ENCODE assay signal across 8 cellular contexts in genomic region chr17:29178750-29179231, GRCh38. TPM values are rescaled to one million over a fixed set of nuclear protein-coding genes. Genes with fewer than 3 reads are reported as not detected.
DNase-seq lines count a peak whose midpoint lies in the region; ATAC-seq, FAIRE-seq and TF ChIP-seq lines count a peak whose summit lies in the region.

No MANE protein-coding gene starts in this region.

- H3K9me3 ChIP-seq in K562 (replicated peaks; ENCODE audit: control insufficient read depth, insufficient read depth, low read depth, low read length) (no peaks in the 10 kb centered on the region), right lobe of liver (no peaks in the 10 kb centered on the region), testis (no peaks in the 10 kb centered on the region)

- TF ChIP-seq EP300 in K562 (IDR thresholded peaks at IDR 0.05; ENCODE audit: low read length), result no peak

- TF ChIP-seq CTCF in K562 (IDR thresholded peaks at IDR 0.05 in 2 of 3, conservative IDR thresholded peaks at IDR 0.05 in 1 of 3; ENCODE audit: insufficient read depth in 2 of 3, low read depth in 1 of 3, low read length in 3 of 3) (no peak), right lobe of liver (IDR thresholded peaks at IDR 0.05) (no peak), testis (IDR thresholded peaks at IDR 0.05) (no peak)

- H2AFZ ChIP-seq in K562 (ENCODE audit: low read depth, low read length), result 0 out of 2 replicates have a peak overlapping the region, but pooled peaks have one; percentile 25

- no peaks in the 10 kb centered on the region for H3K36me3 Mint-ChIP-seq in activated CD4-positive, alpha-beta T cell treated with anti-CD3 and anti-CD28 coated beads, Interleukin-2, amount 10 ng/mL, durations not matched to agents 24 days and 14 days (ENCODE audit: low read depth)

- FAIRE-seq in K562 (lab: Jason Lieb, UNC), result no peak

- in situ Hi-C loops in K562 (cut with MboI), result no loop called here

- intact Hi-C loops in activated CD4-positive, alpha-beta T cell treated with anti-CD3 and anti-CD28 coated beads, Interleukin-2, amount 10 ng/mL, durations not matched to agents 24 days and 14 days (cut with micrococcal nuclease), result no loop called here
- intact Hi-C loops in K562 (cut with micrococcal nuclease) (loop anchor here (1.0 to 2.0 kb wide), 2 partner anchors 16 to 30 kb away; no protein-coding TSS in a partner anchor), right lobe of liver (cut with DNase I) (no loop called here), testis (cut with DNase I; ENCODE audit: low total_unique reads) (no loop called here)

- peaks cover 28% of the 10 kb centered on the region for H3K4me1 Mint-ChIP-seq in activated CD4-positive, alpha-beta T cell treated with anti-CD3 and anti-CD28 coated beads, Interleukin-2, amount 10 ng/mL, durations not matched to agents 24 days and 14 days

- DNase-seq in activated CD4-positive, alpha-beta T cell treated with anti-CD3 and anti-CD28 coated beads, Interleukin-2, amount 10 ng/mL, durations not matched to agents 24 days and 14 days, result no peak
- no peak for DNase-seq in activated CD4-positive, alpha-beta T cell treated with anti-CD3 and anti-CD28 coated beads, Interleukin-2, amount 50 U/mL, for 48 hours
- no peak for DNase-seq in K562 (ENCODE audit: extremely low read depth in 1 of 4, low spot score in 3 of 4)
- DNase-seq in right lobe of liver, result no peak
- DNase-seq in testis, result no peak
- no peak for DNase-seq in COLO829 (ENCODE audit: low spot score)

- CTCF ChIA-PET in K562 (lab: Yijun Ruan, JAX; ENCODE audit: low intra/inter-chr PET ratio), result interaction anchor here (1.4 kb wide), 1 partner anchor 29 kb away, joined by 4 read pairs; no protein-coding TSS in a partner anchor

- peak overlapping the region; percentile 97 for H3K27ac ChIP-seq in K562 (ENCODE audit: extremely low read depth, low read depth, low read length)
- peak overlapping the region; percentile 92 to 98 (median 93) for H3K27ac ChIP-seq in right lobe of liver
- H3K27ac ChIP-seq in testis, result peak overlapping the region; percentile 31 to 75

- peaks cover 15% of the 10 kb centered on the region for H3K27me3 Mint-ChIP-seq in activated CD4-positive, alpha-beta T cell treated with anti-CD3 and anti-CD28 coated beads, Interleukin-2, amount 10 ng/mL, durations not matched to agents 24 days and 14 days

- TF ChIP-seq POLR2A in K562 (conservative IDR thresholded peaks at IDR 0.05) (no peak), right lobe of liver (IDR thresholded peaks at IDR 0.05) (no peak), testis (IDR thresholded peaks at IDR 0.05) (no peak)

- ATAC-seq in K562 (peak; percentile 5), right lobe of liver (peak; percentile 0 to 7 (median 2)), GM21447 (IDR thresholded peaks at IDR 0.05; ENCODE audit: unreplicated experiment) (no peak), GM19351 (IDR thresholded peaks at IDR 0.05; ENCODE audit: unreplicated experiment) (no peak)

- BruUV-seq in K562 (replicated peaks; lab: Mats Ljungman, UMichigan), result TSS peak; percentile 71

- TF ChIP-seq RAD21 in K562 (CRISPR knock-in tag; conservative IDR thresholded peaks at IDR 0.05 in 1 of 2, IDR thresholded peaks at IDR 0.05 in 1 of 2), result no peak

- H3K4me3 Mint-ChIP-seq in activated CD4-positive, alpha-beta T cell treated with anti-CD3 and anti-CD28 coated beads, Interleukin-2, amount 10 ng/mL, durations not matched to agents 24 days and 14 days, result peak overlapping the region; percentile 65

- POLR2A ChIA-PET in K562 (lab: Yijun Ruan, JAX), result interaction anchor here (0.7 to 6.6 kb wide), 8 partner anchors 9 to 544 kb away, joined by 3 to 74 read pairs (median 4); partner anchors contain the start of gene NUFIP2

- 0% methylated on average over 7 of the region's 8 CpGs for WGBS in K562 (ENCODE audit: insufficient coverage, low coverage, missing lambda C conversion rate)
- WGBS in right lobe of liver (ENCODE audit: insufficient coverage, low coverage, low lambda C conversion rate, missing lambda C conversion rate), result 31% methylated on average over 7 of the region's 8 CpGs
- 21 to 50% methylated on average over 7 to 8 of the region's 8 CpGs for WGBS in testis, 2 donors

- H3K4me3 ChIP-seq in K562 (peak overlapping the region; percentile 49), right lobe of liver (peak overlapping the region; percentile 10 to 67 (median 61)), testis (no peak overlapping the region)

- H3K9ac ChIP-seq in K562 (ENCODE audit: insufficient read depth in 1 of 2, low read depth in 2 of 2, low read length in 2 of 2), result peak overlapping the region; percentile 89 to 90

- peaks cover 59% of the 10 kb centered on the region for H3K79me2 ChIP-seq in K562 (ENCODE audit: control insufficient read depth, insufficient read depth, low read length)

- H3K4me2 ChIP-seq in K562 (ENCODE audit: insufficient read depth, low read length), result peak overlapping the region; percentile 96

- H3K27me3 ChIP-seq in K562 (ENCODE audit: control insufficient read depth in 2 of 2, insufficient read depth in 2 of 2, low read length in 2 of 2) (no peaks in the 10 kb centered on the region), right lobe of liver (no peaks in the 10 kb centered on the region), testis (no peaks in the 10 kb centered on the region)

- no peaks in the 10 kb centered on the region for H3K9me1 ChIP-seq in K562 (ENCODE audit: control insufficient read depth, insufficient read depth, low read length)

- no peaks in the 10 kb centered on the region for H4K20me1 ChIP-seq in K562 (replicated peaks; ENCODE audit: control insufficient read depth, insufficient read depth, low read length)

- no peaks in the 10 kb centered on the region for H3K9me3 Mint-ChIP-seq in activated CD4-positive, alpha-beta T cell treated with anti-CD3 and anti-CD28 coated beads, Interleukin-2, amount 10 ng/mL, durations not matched to agents 24 days and 14 days

- H3K36me3 ChIP-seq in K562 (ENCODE audit: control insufficient read depth, insufficient read depth, low read length) (peaks cover 5% of the 10 kb centered on the region; the same call in 1 of the 3 replicates), right lobe of liver (no peaks in the 10 kb centered on the region), testis (ENCODE audit: low read depth, missing control alignments) (no peaks in the 10 kb centered on the region)

- no peak overlapping the region for H3K27ac Mint-ChIP-seq in activated CD4-positive, alpha-beta T cell treated with anti-CD3 and anti-CD28 coated beads, Interleukin-2, amount 10 ng/mL, durations not matched to agents 24 days and 14 days

- H3K4me1 ChIP-seq in K562 (replicated peaks in 1 of 2; ENCODE audit: control insufficient read depth in 2 of 2, insufficient read depth in 2 of 2, low read length in 2 of 2) (peaks cover 30 to 52% of the 10 kb centered on the region in 2 experiments), right lobe of liver (peaks cover 0 to 18% (median 8%) of the 10 kb centered on the region in 4 donors), testis (peaks cover 40% of the 10 kb centered on the region)

RNA-seq across cellular contexts. Expression of gene MYO18A, which starts 1.4 kb away (rescaled TPM):
- total RNA-seq in activated CD4-positive, alpha-beta T cell treated with anti-CD3 and anti-CD28 coated beads, Interleukin-2, amount 10 ng/mL, durations not matched to agents 24 days and 14 days, result 36.6 and 37.9 TPM in 2 replicates
- total RNA-seq in K562 (2011; cell fraction: chromatin; rRNA removed; ENCODE audit: low replicate concordance), result 148 and 349 TPM in 2 replicates
- 124 and 136 TPM in 2 replicates for total RNA-seq in K562 (2011; cell fraction: nucleolus; rRNA removed)
- total RNA-seq in K562 (2011; cell fraction: nucleoplasm; rRNA removed), result 129 and 134 TPM in 2 replicates
- 41.7 and 42.3 TPM in 2 replicates for total RNA-seq in K562 (2014; rRNA removed)
- 10.4 and 16.4 TPM in 2 replicates for total RNA-seq in K562 (2014; rRNA removed; fragmentation: Illumina TruSeq; extraction: Trizol)
- total RNA-seq in K562 (2015; rRNA removed; fragmentation: Illumina TruSeq; extraction: Trizol), result 17.1 and 19.2 TPM in 2 replicates
- total RNA-seq in K562 (2021), result 51.8 and 65.4 TPM in 2 replicates
- 8.1 and 10.7 TPM in 2 replicates for polyA plus RNA-seq in K562 (2011; rRNA removed)
- polyA plus RNA-seq in K562 (2011; cell fraction: cytosol; rRNA removed), result 7.3 and 9.5 TPM in 2 replicates
- 62.2 and 107 TPM in 2 replicates for polyA plus RNA-seq in K562 (2011; cell fraction: nucleus; rRNA removed)
- polyA plus RNA-seq in K562 (2012), result 31.3 and 34.9 TPM in 2 replicates
- polyA plus RNA-seq in K562 (2014; fragmentation: Illumina TruSeq; extraction: Trizol), result 34.4 and 39.1 TPM in 2 replicates
- 1 to 10 TPM; 2.5 TPM for polyA plus RNA-seq in K562 (2014; fragmentation: Nextera tagmentation; extraction: Ambion mirVana)
- 20.4 and 32.3 TPM in 2 replicates for polyA plus RNA-seq in K562 (2014; rRNA removed)
- polyA minus RNA-seq in K562 (2011; rRNA and poly(A)+ RNA removed), result 12.1 and 19.8 TPM in 2 replicates
- 22.1 and 22.6 TPM in 2 replicates for polyA minus RNA-seq in K562 (2011; cell fraction: cytosol; rRNA and poly(A)+ RNA removed)
- 40.4 and 54.3 TPM in 2 replicates for polyA minus RNA-seq in K562 (2011; cell fraction: nucleus; rRNA and poly(A)+ RNA removed)
- total RNA-seq in right lobe of liver, result 10 to 100 TPM; 50.1 to 98.2 (median 81.8) TPM
- total RNA-seq in testis, result 100 to 1,000 TPM in 1 of 2 donors, 10 to 100 TPM in 1; 91.1 to 154 TPM
- 89.1 TPM for polyA plus RNA-seq in testis (ENCODE audit: insufficient read depth, low read depth, low replicate concordance)

Comparison
In these comparisons a context has a peak if more than half of its experiments do, and no peak if none do; other contexts are left out.
1. ATAC-seq: peak in K562 (single experiment) and right lobe of liver (4 of 4); none in GM21447 (single experiment) and GM19351 (single experiment).
2. H3K4me3 ChIP-seq: peak in K562 (single experiment) and right lobe of liver (3 of 3); none in testis (0 of 2).
3. Peak in every context shown above with its lines, with median percentiles within 50 percentile points of each other: H3K27ac ChIP-seq.